In genomic region chr11:65625628-65626342, GRCh38 we compare ENCODE assay signal across 9 cellular contexts. TPM values are rescaled to one million over a fixed set of nuclear protein-coding genes. Genes with fewer than 3 reads are reported as not detected.
DNase-seq lines count a peak whose midpoint lies in the region; ATAC-seq and TF ChIP-seq lines count a peak whose summit lies in the region.
"Had no signal": no experiment of that assay in that cellular context is flagged by ENCODE, and none has a peak within 500 bp of the region (broad histone marks: within the 10 kb centered on the region; RNA-seq: fewer than 3 reads in every experiment).

No MANE protein-coding gene starts in this region.

- H3K4me3 ChIP-seq in dorsolateral prefrontal cortex = peak overlapping the region in 5 of 59 donors; percentile 4 to 35 (median 10)
- no peak overlapping the region for H3K4me3 ChIP-seq in upper lobe of right lung

- peak; percentile 85 for ATAC-seq in upper lobe of right lung
- no peak for ATAC-seq in HG03520 (IDR thresholded peaks at IDR 0.05; ENCODE audit: unreplicated experiment)
- ATAC-seq in GM18505 (IDR thresholded peaks at IDR 0.05; ENCODE audit: unreplicated experiment) = no peak

- TF ChIP-seq CTCF in LNCAP (IDR thresholded peaks at IDR 0.05) (peak; percentile 58), dorsolateral prefrontal cortex (IDR thresholded peaks at IDR 0.05 in 54 of 56, conservative IDR thresholded peaks at IDR 0.05 in 2 of 56; ENCODE audit: low read depth in 1 of 56, partially characterized antibody in 56 of 56) (peak; percentile 19 to 90 (median 78)), upper lobe of right lung (IDR thresholded peaks at IDR 0.05) (peak; percentile 66)

- H3K36me3 ChIP-seq in upper lobe of right lung = peaks cover 86% of the 10 kb centered on the region

- H3K4me1 ChIP-seq in upper lobe of right lung = no peaks in the 10 kb centered on the region

- intact Hi-C loops in dorsolateral prefrontal cortex (cut with DNase I) (loop anchor here in 1 of 2 donors (2.0 to 5.0 kb wide), 5 partner anchors 37 to 362 kb away; partner anchors contain the start of genes KAT5 and RELA), upper lobe of right lung (cut with DNase I) (no loop called here)

- H3K27ac ChIP-seq in dorsolateral prefrontal cortex (peak overlapping the region in 35 of 59 donors; percentile 5 to 84 (median 45)), upper lobe of right lung (no peak overlapping the region)

- TF ChIP-seq POLR2A in GM18505 (IDR thresholded peaks at IDR 0.05; ENCODE audit: borderline replicate concordance, extremely low read depth, insufficient read depth, insufficient read length) = no peak

- no peaks in the 10 kb centered on the region for H3K27me3 ChIP-seq in dorsolateral prefrontal cortex
- H3K27me3 ChIP-seq in upper lobe of right lung = no peaks in the 10 kb centered on the region

- no peaks in the 10 kb centered on the region for H3K9me3 ChIP-seq in upper lobe of right lung

- peak; percentile 35 for DNase-seq in DMS114 treated with DMSO at 0.1 percent for 48 hours (lab: John Stamatoyannopoulos, UW; ENCODE audit: unreplicated experiment)
- peak; percentile 58 for DNase-seq in activated CD4-positive, alpha-beta T cell treated with anti-CD3 and anti-CD28 coated beads for 48 hours
- DNase-seq in dorsolateral prefrontal cortex = peak; percentile 63 to 82 (median 72)
- DNase-seq in midbrain (lab: John Stamatoyannopoulos, UW) = peak; percentile 66
- DNase-seq in upper lobe of right lung = peak; percentile 83

RNA-seq across cellular contexts. Expression of gene PCNX3, which starts 10.2 kb away (rescaled TPM):
- 10 to 100 TPM; 25.1 to 44.9 (median 31.2) TPM for total RNA-seq in dorsolateral prefrontal cortex
- total RNA-seq in upper lobe of right lung = 34.0 TPM

RNA-seq across cellular contexts. Expression of gene MAP3K11, which starts 11.8 kb away (rescaled TPM):
- 100 to 1,000 TPM in 4 of 120 experiments, 10 to 100 TPM in 116; 30.9 to 133 (median 57.4) TPM for total RNA-seq in dorsolateral prefrontal cortex
- total RNA-seq in upper lobe of right lung = 106 TPM

RNA-seq across cellular contexts. Expression of gene SIPA1, which starts 12.1 kb away (rescaled TPM):
- 10 to 100 TPM in 119 of 120 experiments, 1 to 10 TPM in 1; 8.6 to 68.2 (median 26.7) TPM for total RNA-seq in dorsolateral prefrontal cortex
- 86.5 TPM for total RNA-seq in upper lobe of right lung

RNA-seq across cellular contexts. Expression of gene KCNK7, which starts 30.2 kb away (rescaled TPM):
- total RNA-seq in dorsolateral prefrontal cortex (10 to 100 TPM in 3 of 120 experiments, 1 to 10 TPM in 114, under 1 TPM in 3; 0.74 to 10.5 (median 4.1) TPM), upper lobe of right lung (1.3 TPM)
- total RNA-seq: skeletal muscle tissue had no signal

RNA-seq across cellular contexts. Expression of gene RELA, which starts 36.9 kb away (rescaled TPM):
- total RNA-seq in dorsolateral prefrontal cortex (10 to 100 TPM; 28.1 to 93.7 (median 48.2) TPM), upper lobe of right lung (68.2 TPM)
